In the genomic region with DNA sequence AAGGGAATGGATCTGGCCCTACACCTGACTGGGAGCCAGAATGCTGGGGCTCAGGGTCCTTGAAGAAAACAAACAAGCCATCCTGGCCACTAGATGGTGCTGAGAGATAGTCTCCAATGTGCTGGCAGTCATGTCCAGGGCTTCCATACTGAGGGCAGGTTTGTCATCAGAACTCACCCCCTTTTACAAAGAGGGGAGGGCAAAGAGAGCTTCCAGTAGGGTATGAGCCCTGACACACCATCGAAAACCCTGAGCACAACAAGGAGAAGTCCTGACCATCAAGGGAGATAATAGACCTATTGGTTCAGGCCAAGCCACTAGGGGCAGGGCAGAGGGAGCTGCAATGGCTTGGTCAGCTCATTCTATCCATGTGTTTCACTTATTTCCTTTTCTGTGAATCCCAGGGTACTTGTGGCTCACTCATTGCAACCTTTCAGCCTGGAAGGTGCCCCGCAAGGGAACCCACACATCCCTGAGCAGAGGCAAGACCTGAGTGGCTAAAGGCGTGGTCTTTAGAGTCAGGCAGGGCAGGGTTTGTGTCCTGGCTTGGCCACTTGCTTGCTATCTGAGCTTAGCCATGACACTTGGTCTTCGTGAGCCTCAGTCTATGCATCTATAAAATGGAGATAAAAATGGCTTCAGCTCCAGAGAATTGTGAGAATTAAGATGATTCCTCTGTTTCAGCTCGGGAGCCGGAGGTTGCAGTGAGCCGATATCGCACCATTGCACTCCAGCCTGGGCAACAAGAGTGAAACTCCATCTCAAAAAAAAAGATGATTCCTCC, we compare ENCODE assay signal across 1 cellular context.
TF ChIP-seq lines count a peak whose summit lies in the region.

No MANE protein-coding gene starts in this region.

TF ChIP-seq in GM23338, 12 proteins besides CTCF, POLR2A, EP300 and RAD21 (continued from another document):
- TF ChIP-seq, protein P1, sequence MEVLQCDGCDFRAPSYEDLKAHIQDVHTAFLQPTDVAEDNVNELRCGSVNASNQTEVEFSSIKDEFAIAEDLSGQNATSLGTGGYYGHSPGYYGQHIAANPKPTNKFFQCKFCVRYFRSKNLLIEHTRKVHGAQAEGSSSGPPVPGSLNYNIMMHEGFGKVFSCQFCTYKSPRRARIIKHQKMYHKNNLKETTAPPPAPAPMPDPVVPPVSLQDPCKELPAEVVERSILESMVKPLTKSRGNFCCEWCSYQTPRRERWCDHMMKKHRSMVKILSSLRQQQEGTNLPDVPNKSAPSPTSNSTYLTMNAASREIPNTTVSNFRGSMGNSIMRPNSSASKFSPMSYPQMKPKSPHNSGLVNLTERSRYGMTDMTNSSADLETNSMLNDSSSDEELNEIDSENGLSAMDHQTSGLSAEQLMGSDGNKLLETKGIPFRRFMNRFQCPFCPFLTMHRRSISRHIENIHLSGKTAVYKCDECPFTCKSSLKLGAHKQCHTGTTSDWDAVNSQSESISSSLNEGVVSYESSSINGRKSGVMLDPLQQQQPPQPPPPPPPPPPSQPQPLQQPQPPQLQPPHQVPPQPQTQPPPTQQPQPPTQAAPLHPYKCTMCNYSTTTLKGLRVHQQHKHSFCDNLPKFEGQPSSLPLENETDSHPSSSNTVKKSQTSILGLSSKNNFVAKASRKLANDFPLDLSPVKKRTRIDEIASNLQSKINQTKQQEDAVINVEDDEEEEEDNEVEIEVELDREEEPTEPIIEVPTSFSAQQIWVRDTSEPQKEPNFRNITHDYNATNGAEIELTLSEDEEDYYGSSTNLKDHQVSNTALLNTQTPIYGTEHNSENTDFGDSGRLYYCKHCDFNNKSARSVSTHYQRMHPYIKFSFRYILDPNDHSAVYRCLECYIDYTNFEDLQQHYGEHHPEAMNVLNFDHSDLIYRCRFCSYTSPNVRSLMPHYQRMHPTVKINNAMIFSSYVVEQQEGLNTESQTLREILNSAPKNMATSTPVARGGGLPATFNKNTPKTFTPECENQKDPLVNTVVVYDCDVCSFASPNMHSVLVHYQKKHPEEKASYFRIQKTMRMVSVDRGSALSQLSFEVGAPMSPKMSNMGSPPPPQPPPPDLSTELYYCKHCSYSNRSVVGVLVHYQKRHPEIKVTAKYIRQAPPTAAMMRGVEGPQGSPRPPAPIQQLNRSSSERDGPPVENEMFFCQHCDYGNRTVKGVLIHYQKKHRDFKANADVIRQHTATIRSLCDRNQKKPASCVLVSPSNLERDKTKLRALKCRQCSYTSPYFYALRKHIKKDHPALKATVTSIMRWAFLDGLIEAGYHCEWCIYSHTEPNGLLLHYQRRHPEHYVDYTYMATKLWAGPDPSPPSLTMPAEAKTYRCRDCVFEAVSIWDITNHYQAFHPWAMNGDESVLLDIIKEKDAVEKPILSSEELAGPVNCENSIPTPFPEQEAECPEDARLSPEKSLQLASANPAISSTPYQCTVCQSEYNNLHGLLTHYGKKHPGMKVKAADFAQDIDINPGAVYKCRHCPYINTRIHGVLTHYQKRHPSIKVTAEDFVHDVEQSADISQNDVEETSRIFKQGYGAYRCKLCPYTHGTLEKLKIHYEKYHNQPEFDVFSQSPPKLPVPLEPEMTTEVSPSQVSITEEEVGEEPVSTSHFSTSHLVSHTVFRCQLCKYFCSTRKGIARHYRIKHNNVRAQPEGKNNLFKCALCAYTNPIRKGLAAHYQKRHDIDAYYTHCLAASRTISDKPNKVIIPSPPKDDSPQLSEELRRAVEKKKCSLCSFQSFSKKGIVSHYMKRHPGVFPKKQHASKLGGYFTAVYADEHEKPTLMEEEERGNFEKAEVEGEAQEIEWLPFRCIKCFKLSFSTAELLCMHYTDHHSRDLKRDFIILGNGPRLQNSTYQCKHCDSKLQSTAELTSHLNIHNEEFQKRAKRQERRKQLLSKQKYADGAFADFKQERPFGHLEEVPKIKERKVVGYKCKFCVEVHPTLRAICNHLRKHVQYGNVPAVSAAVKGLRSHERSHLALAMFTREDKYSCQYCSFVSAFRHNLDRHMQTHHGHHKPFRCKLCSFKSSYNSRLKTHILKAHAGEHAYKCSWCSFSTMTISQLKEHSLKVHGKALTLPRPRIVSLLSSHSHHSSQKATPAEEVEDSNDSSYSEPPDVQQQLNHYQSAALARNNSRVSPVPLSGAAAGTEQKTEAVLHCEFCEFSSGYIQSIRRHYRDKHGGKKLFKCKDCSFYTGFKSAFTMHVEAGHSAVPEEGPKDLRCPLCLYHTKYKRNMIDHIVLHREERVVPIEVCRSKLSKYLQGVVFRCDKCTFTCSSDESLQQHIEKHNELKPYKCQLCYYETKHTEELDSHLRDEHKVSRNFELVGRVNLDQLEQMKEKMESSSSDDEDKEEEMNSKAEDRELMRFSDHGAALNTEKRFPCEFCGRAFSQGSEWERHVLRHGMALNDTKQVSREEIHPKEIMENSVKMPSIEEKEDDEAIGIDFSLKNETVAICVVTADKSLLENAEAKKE (CRISPR knock-in tag; IDR thresholded peaks at IDR 0.05): peak; percentile 63
- TF ChIP-seq, protein P2, sequence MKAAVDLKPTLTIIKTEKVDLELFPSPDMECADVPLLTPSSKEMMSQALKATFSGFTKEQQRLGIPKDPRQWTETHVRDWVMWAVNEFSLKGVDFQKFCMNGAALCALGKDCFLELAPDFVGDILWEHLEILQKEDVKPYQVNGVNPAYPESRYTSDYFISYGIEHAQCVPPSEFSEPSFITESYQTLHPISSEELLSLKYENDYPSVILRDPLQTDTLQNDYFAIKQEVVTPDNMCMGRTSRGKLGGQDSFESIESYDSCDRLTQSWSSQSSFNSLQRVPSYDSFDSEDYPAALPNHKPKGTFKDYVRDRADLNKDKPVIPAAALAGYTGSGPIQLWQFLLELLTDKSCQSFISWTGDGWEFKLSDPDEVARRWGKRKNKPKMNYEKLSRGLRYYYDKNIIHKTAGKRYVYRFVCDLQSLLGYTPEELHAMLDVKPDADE (IDR thresholded peaks at IDR 0.05): no peak
- TF ChIP-seq POLR2AphosphoS5 (IDR thresholded peaks at IDR 0.05; ENCODE audit: low read depth) (no peak), CREB1 (CRISPR knock-in tag; IDR thresholded peaks at IDR 0.05; ENCODE audit: low read depth) (peak; percentile 62), ZNF331 (CRISPR knock-in tag; IDR thresholded peaks at IDR 0.05; ENCODE audit: low read depth) (no peak), JUNB (IDR thresholded peaks at IDR 0.05; ENCODE audit: unreplicated experiment) (no peak), NANOG (IDR thresholded peaks at IDR 0.05; ENCODE audit: borderline replicate concordance) (no peak), STAT1 (IDR thresholded peaks at IDR 0.05; ENCODE audit: unreplicated experiment) (no peak)
TF ChIP-seq in GM23338: peak in this region for 2.
